Comparison of ENCODE assay signal across 13 cellular contexts in the genomic region with DNA sequence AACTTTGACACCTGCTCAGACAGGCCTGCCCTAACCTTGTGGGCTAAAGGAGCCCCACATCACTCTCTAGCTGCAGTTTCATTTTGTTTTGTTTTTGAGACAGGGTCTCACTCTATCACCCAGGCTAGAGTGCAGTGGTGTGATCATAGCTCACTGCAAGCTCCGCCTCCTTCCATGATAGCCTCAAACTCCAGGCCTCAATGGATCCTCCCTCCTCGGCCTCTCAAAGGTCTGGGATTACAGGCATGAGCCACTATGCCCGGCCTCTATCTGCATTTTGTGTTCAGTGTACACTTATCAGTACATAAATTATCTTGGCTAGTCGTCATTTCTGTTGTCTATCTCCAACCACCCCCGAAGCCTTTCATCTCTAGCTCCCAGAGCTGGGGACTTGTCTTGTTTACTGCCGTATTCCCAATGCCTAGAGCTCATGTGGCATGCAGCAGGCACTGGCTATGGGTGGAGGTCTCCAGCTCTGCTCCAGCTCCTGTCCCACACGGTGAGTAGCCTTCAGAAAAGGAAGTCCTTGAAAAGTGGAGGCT. TPM values are rescaled to one million over a fixed set of nuclear protein-coding genes. Genes with fewer than 3 reads are reported as not detected.
A peak's percentile ranks its signal among the peaks of the same experiment; 100 is the strongest.
DNase-seq lines count a peak whose midpoint lies in the region; TF ChIP-seq lines count a peak whose summit lies in the region.
"Had no signal": no experiment of that assay in that cellular context is flagged by ENCODE, and none has a peak within 500 bp of the region (broad histone marks: within the 10 kb centered on the region; RNA-seq: fewer than 3 reads in every experiment).

No MANE protein-coding gene starts in this region.

- no peaks in the 10 kb centered on the region for H3K36me3 Mint-ChIP-seq in activated T-cell treated with anti-CD3 and anti-CD28 coated beads, Interleukin-2, amount 50 U/mL, for 24 hours (ENCODE audit: low read depth)

- peak overlapping the region; percentile 2 for H2AFZ ChIP-seq in mammary epithelial cell (ENCODE audit: low read depth, low read length)

- CTCF ChIA-PET in mammary epithelial cell (lab: Charles Lee; ENCODE audit: low non-redundant PET), result no interaction called here

- WGBS in mammary epithelial cell (ENCODE audit: low coverage, missing lambda C conversion rate), result 98% methylated on average over 7 of the region's 7 CpGs
- 76 to 77% methylated on average over 7 of the region's 7 CpGs for WGBS in lower leg skin, 2 donors

- H3K4me1 ChIP-seq in mammary epithelial cell (ENCODE audit: insufficient read depth, low read length) (peaks cover 28% of the 10 kb centered on the region), muscle layer of duodenum (ENCODE audit: control insufficient read depth in 1 of 2, insufficient read depth in 2 of 2, low read length in 2 of 2) (peaks cover 11 to 12% of the 10 kb centered on the region in 2 donors), tibial artery (peaks cover 0 to 36% (median 28%) of the 10 kb centered on the region in 4 donors)

- no peak overlapping the region for H3K4me2 ChIP-seq in mammary epithelial cell (ENCODE audit: insufficient read depth, low read depth, low read length)

- no peak overlapping the region for H3K27ac Mint-ChIP-seq in activated T-cell treated with anti-CD3 and anti-CD28 coated beads, Interleukin-2, amount 50 U/mL, for 24 hours
- H3K27ac Mint-ChIP-seq: activated T-helper 17 cell treated with anti-CD3 and anti-CD28 coated beads, Interleukin-2, amount 50 U/mL, for 72 hours; dendritic cell treated with granulocyte-macrophage colony-stimulating factor and Interleukin-4, amounts not matched to agents 40 ng/mL and 50 ng/mL, for 4 days had no signal

- H3K9me3 Mint-ChIP-seq in activated T-cell treated with anti-CD3 and anti-CD28 coated beads, Interleukin-2, amount 50 U/mL, for 24 hours, result no peaks in the 10 kb centered on the region
- H3K9me3 Mint-ChIP-seq: activated T-helper 17 cell treated with anti-CD3 and anti-CD28 coated beads, Interleukin-2, amount 50 U/mL, for 72 hours; dendritic cell treated with granulocyte-macrophage colony-stimulating factor and Interleukin-4, amounts not matched to agents 40 ng/mL and 50 ng/mL, for 4 days had no signal

- H3K4me3 Mint-ChIP-seq in activated T-cell treated with anti-CD3 and anti-CD28 coated beads, Interleukin-2, amount 50 U/mL, for 24 hours, result no peak overlapping the region
- H3K4me3 Mint-ChIP-seq: activated T-helper 17 cell treated with anti-CD3 and anti-CD28 coated beads, Interleukin-2, amount 50 U/mL, for 72 hours; dendritic cell treated with granulocyte-macrophage colony-stimulating factor and Interleukin-4, amounts not matched to agents 40 ng/mL and 50 ng/mL, for 4 days had no signal

- H3K4me3 ChIP-seq in mammary epithelial cell (replicated peaks in 1 of 3; ENCODE audit: insufficient read depth in 1 of 3, low read depth in 2 of 3, low read length in 3 of 3), result no peak overlapping the region
- H3K4me3 ChIP-seq in muscle layer of duodenum (ENCODE audit: low read depth in 1 of 2, low read length in 2 of 2), result peak overlapping the region in 1 of 2 donors; percentile 28
- no peak overlapping the region for H3K4me3 ChIP-seq in tibial artery
- no peak overlapping the region for H3K4me3 ChIP-seq in lower leg skin (ENCODE audit: low read depth, poor library complexity, severe bottlenecking)

- H3K36me3 ChIP-seq in mammary epithelial cell (ENCODE audit: insufficient read depth, low read length) (no peaks in the 10 kb centered on the region), muscle layer of duodenum (ENCODE audit: control insufficient read depth in 1 of 2, insufficient read depth in 2 of 2, low read length in 2 of 2) (no peaks in the 10 kb centered on the region), tibial artery (no peaks in the 10 kb centered on the region)

- in situ Hi-C loops in mammary epithelial cell (cut with MboI; ENCODE audit: low sequenced_read_pairs in 2 of 2), result no loop called here

- H3K27me3 ChIP-seq in mammary epithelial cell (ENCODE audit: insufficient read depth, low read length) (no peaks in the 10 kb centered on the region), muscle layer of duodenum (ENCODE audit: low read depth, low read length) (no peaks in the 10 kb centered on the region), tibial artery (no peaks in the 10 kb centered on the region)

- H4K20me1 ChIP-seq in mammary epithelial cell (ENCODE audit: insufficient read depth, low read length), result no peaks in the 10 kb centered on the region

- H3K79me2 ChIP-seq in mammary epithelial cell (ENCODE audit: insufficient read depth, low read length), result no peaks in the 10 kb centered on the region

- DNase-seq in NCI-H510A treated with DMSO at 0.1 percent for 48 hours (lab: John Stamatoyannopoulos, UW) (peak; percentile 36), NCI-H510A (lab: John Stamatoyannopoulos, UW) (no peak), mammary epithelial cell (no peak), tibial artery (no peak), lower leg skin (ENCODE audit: low spot score in 2 of 2) (no peak), NCI-H187 (lab: John Stamatoyannopoulos, UW) (no peak)
- DNase-seq in activated T-cell treated with anti-CD3 and anti-CD28 coated beads, Interleukin-2, amount 50 U/mL, for 24 hours, result no peak
- DNase-seq: H7; NCI-H1105; NK-92 treated with Interleukin-12 subunit alpha and Interleukin-12 subunit beta, amount 100 ng/mL, for 24 hours had no signal

- H3K9me3 ChIP-seq in mammary epithelial cell (replicated peaks; ENCODE audit: insufficient read depth, low read length) (no peaks in the 10 kb centered on the region), muscle layer of duodenum (ENCODE audit: control insufficient read depth in 1 of 2, low read length in 2 of 2) (no peaks in the 10 kb centered on the region), tibial artery (no peaks in the 10 kb centered on the region)

- no peak for TF ChIP-seq CTCF in mammary epithelial cell (conservative IDR thresholded peaks at IDR 0.05 in 1 of 2, IDR thresholded peaks at IDR 0.05 in 1 of 2; ENCODE audit: extremely low read depth in 1 of 2, insufficient read depth in 1 of 2, low read depth in 1 of 2, low read length in 2 of 2)
- no peak for TF ChIP-seq CTCF in tibial artery (IDR thresholded peaks at IDR 0.05)
- TF ChIP-seq CTCF in lower leg skin (IDR thresholded peaks at IDR 0.05), result no peak

- no TSS peak for BruUV-seq in mammary epithelial cell (replicated peaks; lab: Mats Ljungman, UMichigan)

- H3K4me1 Mint-ChIP-seq in activated T-cell treated with anti-CD3 and anti-CD28 coated beads, Interleukin-2, amount 50 U/mL, for 24 hours (ENCODE audit: low read depth), result peaks cover 4% of the 10 kb centered on the region
- H3K4me1 Mint-ChIP-seq: activated T-helper 17 cell treated with anti-CD3 and anti-CD28 coated beads, Interleukin-2, amount 50 U/mL, for 72 hours had no signal

- no peak overlapping the region for H3K9ac ChIP-seq in mammary epithelial cell (ENCODE audit: insufficient read depth, low read length)

- intact Hi-C loops in mammary epithelial cell (cut with micrococcal nuclease), result no loop called here
- intact Hi-C loops in tibial artery (cut with DNase I; ENCODE audit: low total_unique reads), result no loop called here
- intact Hi-C loops in lower leg skin (cut with DNase I; ENCODE audit: low total_unique reads), result no loop called here

- H3K27me3 Mint-ChIP-seq in activated T-cell treated with anti-CD3 and anti-CD28 coated beads, Interleukin-2, amount 50 U/mL, for 24 hours, result no peaks in the 10 kb centered on the region

- dilution Hi-C loops in mammary epithelial cell (cut with HindIII; ENCODE audit: low sequenced_read_pairs), result no loop called here

- TF ChIP-seq POLR2A in lower leg skin (IDR thresholded peaks at IDR 0.05), result no peak

- no peak overlapping the region for H3K27ac ChIP-seq in mammary epithelial cell (ENCODE audit: insufficient read depth, low read depth, low read length)
- H3K27ac ChIP-seq in muscle layer of duodenum (ENCODE audit: low read length), result peak overlapping the region; percentile 91
- H3K27ac ChIP-seq in tibial artery, result peak overlapping the region; percentile 86

RNA-seq across cellular contexts. Expression of a gene that starts 22.1 kb away (rescaled TPM):
- 10 to 100 TPM; 26.5 to 35.1 TPM for total RNA-seq in mammary epithelial cell
- polyA plus RNA-seq in mammary epithelial cell, result 20.1 TPM
- polyA minus RNA-seq in mammary epithelial cell, result 62.6 TPM
- 10 to 100 TPM; 23.1 to 31.0 (median 24.8) TPM for total RNA-seq in lower leg skin

RNA-seq across cellular contexts. Expression of a gene that starts 31.3 kb away (rescaled TPM):
- total RNA-seq in mammary epithelial cell, result 100 to 1,000 TPM in 1 of 2 donors, 10 to 100 TPM in 1; 67.2 to 102 TPM
- polyA plus RNA-seq in mammary epithelial cell, result 31.3 TPM
- polyA minus RNA-seq in mammary epithelial cell, result 110 TPM
- 10 to 100 TPM; 24.3 to 29.7 (median 28.2) TPM for total RNA-seq in lower leg skin

RNA-seq across cellular contexts. Expression of a gene that starts 54.9 kb away (rescaled TPM):
- under 1 TPM; 0.19 to 0.33 TPM for total RNA-seq in mammary epithelial cell
- polyA plus RNA-seq in mammary epithelial cell, result 0.65 TPM
- not detected for polyA minus RNA-seq in mammary epithelial cell
- 1 to 10 TPM; 1.5 to 4.7 (median 2.9) TPM for total RNA-seq in lower leg skin
